In genomic region chr1:9357958-9358357, GRCh38 we compare ENCODE assay signal across 23 cellular contexts.
DNase-seq lines count a peak whose midpoint lies in the region; ATAC-seq, FAIRE-seq and TF ChIP-seq lines count a peak whose summit lies in the region.
"Had no signal": no experiment of that assay in that cellular context is flagged by ENCODE, and none has a peak within 500 bp of the region (broad histone marks: within the 10 kb centered on the region; RNA-seq: fewer than 3 reads in every experiment).

No MANE protein-coding gene starts in this region.

- H2AK5ac ChIP-seq in neuronal stem cell (ENCODE audit: low read depth, low read length): peak overlapping the region; percentile 1

- H3K9ac ChIP-seq in BLaER1 (no peak overlapping the region), K562 (ENCODE audit: insufficient read depth in 1 of 2, low read depth in 2 of 2, low read length in 2 of 2) (no peak overlapping the region), neuronal stem cell (ENCODE audit: low read depth, low read length, poor library complexity) (no peak overlapping the region)
- H3K9ac ChIP-seq: BLaER1 treated with 17β-estradiol and CSF1 and Interleukin-3, amounts not matched to agents 10 nM and 100 nM; GM23248 had no signal

- no peak for ATAC-seq in K562
- no peak for ATAC-seq in GM18505 (IDR thresholded peaks at IDR 0.05; ENCODE audit: unreplicated experiment)
- ATAC-seq: HCT116 had no signal

- TF ChIP-seq POLR2A in K562 (conservative IDR thresholded peaks at IDR 0.05) (no peak), GM18505 (IDR thresholded peaks at IDR 0.05; ENCODE audit: borderline replicate concordance, extremely low read depth, insufficient read depth, insufficient read length) (no peak)

- POLR2A ChIA-PET in K562 (lab: Yijun Ruan, JAX): no interaction called here

- no peak overlapping the region for H3K23ac ChIP-seq in neuronal stem cell (ENCODE audit: low read depth, low read length, poor library complexity)

- H2BK5ac ChIP-seq in neuronal stem cell (ENCODE audit: low read length): peak overlapping the region; percentile 75

- no peaks in the 10 kb centered on the region for H3K79me2 ChIP-seq in K562 (ENCODE audit: control insufficient read depth, insufficient read depth, low read length)

- no peaks in the 10 kb centered on the region for H3K9me1 ChIP-seq in K562 (ENCODE audit: control insufficient read depth, insufficient read depth, low read length)

- H4K20me1 ChIP-seq in BLaER1 (0 out of 2 replicates have a peak, but pooled peaks cover 4% of the 10 kb centered on the region), K562 (replicated peaks; ENCODE audit: control insufficient read depth, insufficient read depth, low read length) (peaks cover 29% of the 10 kb centered on the region)

- no peaks in the 10 kb centered on the region for H3K79me1 ChIP-seq in neuronal stem cell (ENCODE audit: low read depth, low read length)

- H3K4me3 ChIP-seq in BLaER1 (no peak overlapping the region), K562 (no peak overlapping the region), neuronal stem cell (ENCODE audit: low read length in 2 of 2) (no peak overlapping the region)
- H3K4me3 ChIP-seq: BLaER1 treated with 17β-estradiol and CSF1 and Interleukin-3, amounts not matched to agents 10 nM and 100 nM; GM23248 had no signal

- no peak for TF ChIP-seq RAD21 in K562 (CRISPR knock-in tag; conservative IDR thresholded peaks at IDR 0.05 in 1 of 2, IDR thresholded peaks at IDR 0.05 in 1 of 2)

- H3K18ac ChIP-seq in neuronal stem cell (ENCODE audit: low read length): no peak overlapping the region

- no peak for FAIRE-seq in K562 (lab: Jason Lieb, UNC)
- FAIRE-seq: A204.1, D721Med, GM12891, GM19239, H1 had no signal

- H4K8ac ChIP-seq in neuronal stem cell (ENCODE audit: low read depth, low read length): no peak overlapping the region

- no peak overlapping the region for H2BK120ac ChIP-seq in neuronal stem cell (ENCODE audit: low read depth, low read length)

- H3K27me3 ChIP-seq in BLaER1 (no peaks in the 10 kb centered on the region), K562 (ENCODE audit: control insufficient read depth in 2 of 2, insufficient read depth in 2 of 2, low read length in 2 of 2) (peaks cover 57 to 91% of the 10 kb centered on the region in 2 experiments; a peak in 4 of 5 replicates), neuronal stem cell (ENCODE audit: control insufficient read depth in 3 of 3, insufficient read depth in 3 of 3, low read depth in 1 of 3, low read length in 3 of 3) (peaks cover 0 to 5% (median 0%) of the 10 kb centered on the region in 3 experiments)
- H3K27me3 ChIP-seq: BLaER1 treated with 17β-estradiol and CSF1 and Interleukin-3, amounts not matched to agents 10 nM and 100 nM had no signal

- H3K14ac ChIP-seq in neuronal stem cell (ENCODE audit: low read length): peak overlapping the region; percentile 71

- H2BK12ac ChIP-seq in neuronal stem cell (ENCODE audit: low read length): no peak overlapping the region

- H3K36me3 ChIP-seq in BLaER1 (peaks cover 43% of the 10 kb centered on the region), K562 (ENCODE audit: control insufficient read depth, insufficient read depth, low read length) (no peaks in the 10 kb centered on the region), neuronal stem cell (replicated peaks in 1 of 2; ENCODE audit: control insufficient read depth in 2 of 2, insufficient read depth in 2 of 2, low read length in 2 of 2) (peaks cover 0 to 2% of the 10 kb centered on the region in 2 donors)

- WGBS in K562 (ENCODE audit: insufficient coverage, low coverage, missing lambda C conversion rate): 0% methylated on average over 8 of the region's 8 CpGs
- WGBS in neuronal stem cell (ENCODE audit: extremely low coverage in 2 of 2, insufficient read length in 2 of 2, insufficient replicate concordance in 1 of 2), 2 donors: no CpG with 5 or more reads among the region's 8 CpGs

- no peak overlapping the region for H4K91ac ChIP-seq in neuronal stem cell (ENCODE audit: low read depth, low read length, poor library complexity)

- no peak overlapping the region for H2BK15ac ChIP-seq in neuronal stem cell (ENCODE audit: low read length)

- CTCF ChIA-PET in K562 (lab: Yijun Ruan, JAX; ENCODE audit: low intra/inter-chr PET ratio): no interaction called here

- H3K9me3 ChIP-seq in BLaER1 (0 out of 2 replicates have a peak, but pooled peaks cover 5% of the 10 kb centered on the region), K562 (replicated peaks; ENCODE audit: control insufficient read depth, insufficient read depth, low read depth, low read length) (no peaks in the 10 kb centered on the region), neuronal stem cell (replicated peaks in 1 of 2; ENCODE audit: control insufficient read depth in 2 of 2, insufficient read depth in 1 of 2, low read depth in 1 of 2, low read length in 2 of 2) (no peaks in the 10 kb centered on the region)

- H3K4me1 ChIP-seq in BLaER1 (peaks cover 81% of the 10 kb centered on the region), K562 (replicated peaks in 1 of 2; ENCODE audit: control insufficient read depth in 2 of 2, insufficient read depth in 2 of 2, low read length in 2 of 2) (peaks cover 0 to 4% of the 10 kb centered on the region in 2 experiments; a peak in 1 of 5 replicates), neuronal stem cell (ENCODE audit: control insufficient read depth in 2 of 2, insufficient read depth in 1 of 2, low read depth in 1 of 2, low read length in 2 of 2) (peaks cover 0 to 2% of the 10 kb centered on the region in 2 donors)

- H3K4me2 ChIP-seq in BLaER1: peak overlapping the region; percentile 6; the same call in 1 of the 2 replicates
- no peak overlapping the region for H3K4me2 ChIP-seq in K562 (ENCODE audit: insufficient read depth, low read length)
- no peak overlapping the region for H3K4me2 ChIP-seq in neuronal stem cell (ENCODE audit: insufficient read depth, low read length, poor library complexity, severe bottlenecking)

- intact Hi-C loops in K562 (cut with micrococcal nuclease): no loop called here

- no peak for TF ChIP-seq CTCF in K562 (IDR thresholded peaks at IDR 0.05 in 2 of 3, conservative IDR thresholded peaks at IDR 0.05 in 1 of 3; ENCODE audit: insufficient read depth in 2 of 3, low read depth in 1 of 3, low read length in 3 of 3)

- H2AFZ ChIP-seq in K562 (ENCODE audit: low read depth, low read length) (no peak overlapping the region), neuronal stem cell (ENCODE audit: low read length) (no peak overlapping the region)
- H2AFZ ChIP-seq: GM23248 had no signal

- in situ Hi-C loops in K562 (cut with MboI): no loop called here

- DNase-seq in K562 (ENCODE audit: extremely low read depth in 1 of 4, low spot score in 3 of 4) (no peak), neuronal stem cell (ENCODE audit: low spot score) (no peak), substantia nigra (lab: John Stamatoyannopoulos, UW) (no peak), DMS153 treated with DMSO at 0.1 percent for 48 hours (lab: John Stamatoyannopoulos, UW; ENCODE audit: unreplicated experiment) (no peak)
- no peak for DNase-seq in activated CD4-positive, alpha-beta T cell treated with anti-CD3 and anti-CD28 coated beads, Interleukin-2, amount 50 U/mL, for 48 hours
- DNase-seq: CD4-positive, alpha-beta T cell; CD8-positive, alpha-beta memory T cell; DMS 273 treated with DMSO at 0.1 percent for 48 hours; DMS53; DMS79 treated with DMSO at 0.1 percent for 48 hours; GF-D8; GM23248; H7 had no signal

- no peak for TF ChIP-seq EP300 in K562 (IDR thresholded peaks at IDR 0.05; ENCODE audit: low read length)

- H3K27ac ChIP-seq in BLaER1 (no peak overlapping the region), K562 (ENCODE audit: extremely low read depth, low read depth, low read length) (no peak overlapping the region), neuronal stem cell (replicated peaks; ENCODE audit: low read length) (no peak overlapping the region), substantia nigra (ENCODE audit: low read depth, low read length, poor library complexity, severe bottlenecking) (peak overlapping the region; percentile 40)
- H3K27ac ChIP-seq: 22Rv1; BLaER1 treated with 17β-estradiol and CSF1 and Interleukin-3, amounts not matched to agents 10 nM and 100 nM; GM23248 had no signal

- BruUV-seq in K562 (replicated peaks; lab: Mats Ljungman, UMichigan): no TSS peak

- H3K4ac ChIP-seq in neuronal stem cell (ENCODE audit: low read length): peak overlapping the region; percentile 31

TF ChIP-seq in K562, 482 proteins besides CTCF, POLR2A, EP300 and RAD21:
- TF ChIP-seq NRF1 (conservative IDR thresholded peaks at IDR 0.05 in 1 of 2, IDR thresholded peaks at IDR 0.05 in 1 of 2): peak; percentile 75 to 81
- TF ChIP-seq RUNX1 (IDR thresholded peaks at IDR 0.05; ENCODE audit: low read depth): no peak
- TF ChIP-seq ZNF263 (CRISPR knock-in tag; IDR thresholded peaks at IDR 0.05; ENCODE audit: borderline replicate concordance): peak; percentile 81
